Comparison of ENCODE assay signal across 1 cellular context in the genomic region with DNA sequence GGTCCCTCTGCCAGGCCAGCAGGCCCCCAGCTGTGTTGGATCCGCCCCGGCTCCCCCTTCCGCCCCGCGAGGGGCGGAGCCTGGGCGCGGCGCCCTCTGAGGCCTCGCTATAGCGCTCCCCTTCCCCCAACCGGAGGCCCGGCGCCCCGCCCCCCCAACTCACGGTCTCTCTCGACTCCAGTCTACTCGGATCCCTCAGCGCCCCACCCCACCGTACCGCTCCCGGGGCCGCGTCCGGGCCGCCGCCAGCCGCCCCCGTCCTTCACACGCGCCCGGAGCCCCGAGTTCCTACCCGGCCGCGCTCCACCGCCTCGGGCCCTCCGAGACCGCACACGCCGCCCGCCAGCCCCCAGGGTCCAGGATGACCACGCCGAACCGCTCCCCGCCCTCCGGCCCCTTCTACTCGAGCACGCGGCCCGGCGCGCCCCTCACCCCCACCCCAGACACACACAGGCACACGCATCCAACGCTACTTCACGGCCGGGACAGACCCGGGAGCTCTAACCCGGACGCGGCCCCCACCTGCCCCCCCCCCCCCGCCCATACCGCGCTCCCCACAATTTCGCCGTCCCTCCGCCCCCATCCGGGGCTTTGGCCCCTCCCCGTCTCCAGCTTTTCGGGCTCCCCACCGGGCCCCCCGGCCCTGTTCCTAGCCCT.
A peak's percentile ranks its signal among the peaks of the same experiment; 100 is the strongest.
TF ChIP-seq lines count a peak whose summit lies in the region.

No MANE protein-coding gene starts in this region.

TF ChIP-seq in HEK293, 187 proteins besides CTCF, POLR2A, EP300 and RAD21 (continues in another document):
- TF ChIP-seq, protein P1, sequence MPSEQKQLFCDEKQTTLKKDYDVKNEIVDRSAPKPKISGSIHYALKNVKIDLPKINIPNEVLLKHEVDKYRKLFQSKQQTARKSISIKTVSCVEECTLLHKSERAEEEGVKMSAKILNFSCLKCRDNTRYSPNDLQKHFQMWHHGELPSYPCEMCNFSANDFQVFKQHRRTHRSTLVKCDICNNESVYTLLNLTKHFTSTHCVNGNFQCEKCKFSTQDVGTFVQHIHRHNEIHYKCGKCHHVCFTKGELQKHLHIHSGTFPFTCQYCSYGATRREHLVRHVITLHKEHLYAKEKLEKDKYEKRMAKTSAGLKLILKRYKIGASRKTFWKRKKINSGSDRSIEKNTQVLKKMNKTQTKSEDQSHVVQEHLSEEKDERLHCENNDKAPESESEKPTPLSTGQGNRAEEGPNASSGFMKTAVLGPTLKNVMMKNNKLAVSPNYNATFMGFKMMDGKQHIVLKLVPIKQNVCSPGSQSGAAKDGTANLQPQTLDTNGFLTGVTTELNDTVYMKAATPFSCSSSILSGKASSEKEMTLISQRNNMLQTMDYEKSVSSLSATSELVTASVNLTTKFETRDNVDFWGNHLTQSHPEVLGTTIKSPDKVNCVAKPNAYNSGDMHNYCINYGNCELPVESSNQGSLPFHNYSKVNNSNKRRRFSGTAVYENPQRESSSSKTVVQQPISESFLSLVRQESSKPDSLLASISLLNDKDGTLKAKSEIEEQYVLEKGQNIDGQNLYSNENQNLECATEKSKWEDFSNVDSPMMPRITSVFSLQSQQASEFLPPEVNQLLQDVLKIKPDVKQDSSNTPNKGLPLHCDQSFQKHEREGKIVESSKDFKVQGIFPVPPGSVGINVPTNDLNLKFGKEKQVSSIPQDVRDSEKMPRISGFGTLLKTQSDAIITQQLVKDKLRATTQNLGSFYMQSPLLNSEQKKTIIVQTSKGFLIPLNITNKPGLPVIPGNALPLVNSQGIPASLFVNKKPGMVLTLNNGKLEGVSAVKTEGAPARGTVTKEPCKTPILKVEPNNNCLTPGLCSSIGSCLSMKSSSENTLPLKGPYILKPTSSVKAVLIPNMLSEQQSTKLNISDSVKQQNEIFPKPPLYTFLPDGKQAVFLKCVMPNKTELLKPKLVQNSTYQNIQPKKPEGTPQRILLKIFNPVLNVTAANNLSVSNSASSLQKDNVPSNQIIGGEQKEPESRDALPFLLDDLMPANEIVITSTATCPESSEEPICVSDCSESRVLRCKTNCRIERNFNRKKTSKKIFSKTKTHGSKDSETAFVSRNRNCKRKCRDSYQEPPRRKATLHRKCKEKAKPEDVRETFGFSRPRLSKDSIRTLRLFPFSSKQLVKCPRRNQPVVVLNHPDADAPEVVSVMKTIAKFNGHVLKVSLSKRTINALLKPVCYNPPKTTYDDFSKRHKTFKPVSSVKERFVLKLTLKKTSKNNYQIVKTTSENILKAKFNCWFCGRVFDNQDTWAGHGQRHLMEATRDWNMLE (tag by site-specific recombination; conservative IDR thresholded peaks at IDR 0.05; ENCODE audit: low read depth), result no peak
- no peak for TF ChIP-seq ZBTB48 (tag by site-specific recombination; IDR thresholded peaks at IDR 0.05)
- peak; percentile 28; the same call in 1 of the 2 replicates for TF ChIP-seq ZIC2 (tag by site-specific recombination; IDR thresholded peaks at IDR 0.05)
- TF ChIP-seq TCF7L2 (IDR thresholded peaks at IDR 0.05; ENCODE audit: borderline replicate concordance, low read depth, low read length), result no peak
- peak; percentile 100 for TF ChIP-seq ZBTB8A (tag by site-specific recombination; IDR thresholded peaks at IDR 0.05)
- peak; percentile 75 for TF ChIP-seq SP2 (tag by site-specific recombination; IDR thresholded peaks at IDR 0.05)
- peak; percentile 76 for TF ChIP-seq ZEB2 (tag by site-specific recombination; IDR thresholded peaks at IDR 0.05)
- TF ChIP-seq, protein P2, sequence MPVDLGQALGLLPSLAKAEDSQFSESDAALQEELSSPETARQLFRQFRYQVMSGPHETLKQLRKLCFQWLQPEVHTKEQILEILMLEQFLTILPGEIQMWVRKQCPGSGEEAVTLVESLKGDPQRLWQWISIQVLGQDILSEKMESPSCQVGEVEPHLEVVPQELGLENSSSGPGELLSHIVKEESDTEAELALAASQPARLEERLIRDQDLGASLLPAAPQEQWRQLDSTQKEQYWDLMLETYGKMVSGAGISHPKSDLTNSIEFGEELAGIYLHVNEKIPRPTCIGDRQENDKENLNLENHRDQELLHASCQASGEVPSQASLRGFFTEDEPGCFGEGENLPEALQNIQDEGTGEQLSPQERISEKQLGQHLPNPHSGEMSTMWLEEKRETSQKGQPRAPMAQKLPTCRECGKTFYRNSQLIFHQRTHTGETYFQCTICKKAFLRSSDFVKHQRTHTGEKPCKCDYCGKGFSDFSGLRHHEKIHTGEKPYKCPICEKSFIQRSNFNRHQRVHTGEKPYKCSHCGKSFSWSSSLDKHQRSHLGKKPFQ (tag by site-specific recombination; IDR thresholded peaks at IDR 0.05), result no peak
- no peak for TF ChIP-seq ZNF266 (tag by site-specific recombination; IDR thresholded peaks at IDR 0.05; ENCODE audit: low read depth)
- TF ChIP-seq SP7 (tag by site-specific recombination; IDR thresholded peaks at IDR 0.05), result peak; percentile 52
- no peak for TF ChIP-seq GFI1B (tag by site-specific recombination; IDR thresholded peaks at IDR 0.05)
- TF ChIP-seq, protein P3, sequence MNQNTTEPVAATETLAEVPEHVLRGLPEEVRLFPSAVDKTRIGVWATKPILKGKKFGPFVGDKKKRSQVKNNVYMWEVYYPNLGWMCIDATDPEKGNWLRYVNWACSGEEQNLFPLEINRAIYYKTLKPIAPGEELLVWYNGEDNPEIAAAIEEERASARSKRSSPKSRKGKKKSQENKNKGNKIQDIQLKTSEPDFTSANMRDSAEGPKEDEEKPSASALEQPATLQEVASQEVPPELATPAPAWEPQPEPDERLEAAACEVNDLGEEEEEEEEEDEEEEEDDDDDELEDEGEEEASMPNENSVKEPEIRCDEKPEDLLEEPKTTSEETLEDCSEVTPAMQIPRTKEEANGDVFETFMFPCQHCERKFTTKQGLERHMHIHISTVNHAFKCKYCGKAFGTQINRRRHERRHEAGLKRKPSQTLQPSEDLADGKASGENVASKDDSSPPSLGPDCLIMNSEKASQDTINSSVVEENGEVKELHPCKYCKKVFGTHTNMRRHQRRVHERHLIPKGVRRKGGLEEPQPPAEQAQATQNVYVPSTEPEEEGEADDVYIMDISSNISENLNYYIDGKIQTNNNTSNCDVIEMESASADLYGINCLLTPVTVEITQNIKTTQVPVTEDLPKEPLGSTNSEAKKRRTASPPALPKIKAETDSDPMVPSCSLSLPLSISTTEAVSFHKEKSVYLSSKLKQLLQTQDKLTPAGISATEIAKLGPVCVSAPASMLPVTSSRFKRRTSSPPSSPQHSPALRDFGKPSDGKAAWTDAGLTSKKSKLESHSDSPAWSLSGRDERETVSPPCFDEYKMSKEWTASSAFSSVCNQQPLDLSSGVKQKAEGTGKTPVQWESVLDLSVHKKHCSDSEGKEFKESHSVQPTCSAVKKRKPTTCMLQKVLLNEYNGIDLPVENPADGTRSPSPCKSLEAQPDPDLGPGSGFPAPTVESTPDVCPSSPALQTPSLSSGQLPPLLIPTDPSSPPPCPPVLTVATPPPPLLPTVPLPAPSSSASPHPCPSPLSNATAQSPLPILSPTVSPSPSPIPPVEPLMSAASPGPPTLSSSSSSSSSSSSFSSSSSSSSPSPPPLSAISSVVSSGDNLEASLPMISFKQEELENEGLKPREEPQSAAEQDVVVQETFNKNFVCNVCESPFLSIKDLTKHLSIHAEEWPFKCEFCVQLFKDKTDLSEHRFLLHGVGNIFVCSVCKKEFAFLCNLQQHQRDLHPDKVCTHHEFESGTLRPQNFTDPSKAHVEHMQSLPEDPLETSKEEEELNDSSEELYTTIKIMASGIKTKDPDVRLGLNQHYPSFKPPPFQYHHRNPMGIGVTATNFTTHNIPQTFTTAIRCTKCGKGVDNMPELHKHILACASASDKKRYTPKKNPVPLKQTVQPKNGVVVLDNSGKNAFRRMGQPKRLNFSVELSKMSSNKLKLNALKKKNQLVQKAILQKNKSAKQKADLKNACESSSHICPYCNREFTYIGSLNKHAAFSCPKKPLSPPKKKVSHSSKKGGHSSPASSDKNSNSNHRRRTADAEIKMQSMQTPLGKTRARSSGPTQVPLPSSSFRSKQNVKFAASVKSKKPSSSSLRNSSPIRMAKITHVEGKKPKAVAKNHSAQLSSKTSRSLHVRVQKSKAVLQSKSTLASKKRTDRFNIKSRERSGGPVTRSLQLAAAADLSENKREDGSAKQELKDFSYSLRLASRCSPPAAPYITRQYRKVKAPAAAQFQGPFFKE (tag by site-specific recombination; IDR thresholded peaks at IDR 0.05; ENCODE audit: borderline replicate concordance), result no peak
- TF ChIP-seq ZNF155 (tag by site-specific recombination; IDR thresholded peaks at IDR 0.05), result no peak
- peak; percentile 59; the same call in 1 of the 2 replicates for TF ChIP-seq KLF7 (tag by site-specific recombination; IDR thresholded peaks at IDR 0.05; ENCODE audit: borderline replicate concordance)
- peak; percentile 34; the same call in 1 of the 2 replicates for TF ChIP-seq ZNF76 (tag by site-specific recombination; IDR thresholded peaks at IDR 0.05; ENCODE audit: borderline replicate concordance, low read depth)
- TF ChIP-seq ZBTB20 (tag by site-specific recombination; IDR thresholded peaks at IDR 0.05), result peak; percentile 47; the same call in 1 of the 2 replicates
- TF ChIP-seq, protein P4, sequence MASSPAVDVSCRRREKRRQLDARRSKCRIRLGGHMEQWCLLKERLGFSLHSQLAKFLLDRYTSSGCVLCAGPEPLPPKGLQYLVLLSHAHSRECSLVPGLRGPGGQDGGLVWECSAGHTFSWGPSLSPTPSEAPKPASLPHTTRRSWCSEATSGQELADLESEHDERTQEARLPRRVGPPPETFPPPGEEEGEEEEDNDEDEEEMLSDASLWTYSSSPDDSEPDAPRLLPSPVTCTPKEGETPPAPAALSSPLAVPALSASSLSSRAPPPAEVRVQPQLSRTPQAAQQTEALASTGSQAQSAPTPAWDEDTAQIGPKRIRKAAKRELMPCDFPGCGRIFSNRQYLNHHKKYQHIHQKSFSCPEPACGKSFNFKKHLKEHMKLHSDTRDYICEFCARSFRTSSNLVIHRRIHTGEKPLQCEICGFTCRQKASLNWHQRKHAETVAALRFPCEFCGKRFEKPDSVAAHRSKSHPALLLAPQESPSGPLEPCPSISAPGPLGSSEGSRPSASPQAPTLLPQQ (tag by site-specific recombination; IDR thresholded peaks at IDR 0.05), result 0 out of 2 replicates have a peak, but pooled peaks have one; percentile 20
- peak; percentile 69 for TF ChIP-seq KLF10 (tag by site-specific recombination; IDR thresholded peaks at IDR 0.05)
- TF ChIP-seq, protein P5, sequence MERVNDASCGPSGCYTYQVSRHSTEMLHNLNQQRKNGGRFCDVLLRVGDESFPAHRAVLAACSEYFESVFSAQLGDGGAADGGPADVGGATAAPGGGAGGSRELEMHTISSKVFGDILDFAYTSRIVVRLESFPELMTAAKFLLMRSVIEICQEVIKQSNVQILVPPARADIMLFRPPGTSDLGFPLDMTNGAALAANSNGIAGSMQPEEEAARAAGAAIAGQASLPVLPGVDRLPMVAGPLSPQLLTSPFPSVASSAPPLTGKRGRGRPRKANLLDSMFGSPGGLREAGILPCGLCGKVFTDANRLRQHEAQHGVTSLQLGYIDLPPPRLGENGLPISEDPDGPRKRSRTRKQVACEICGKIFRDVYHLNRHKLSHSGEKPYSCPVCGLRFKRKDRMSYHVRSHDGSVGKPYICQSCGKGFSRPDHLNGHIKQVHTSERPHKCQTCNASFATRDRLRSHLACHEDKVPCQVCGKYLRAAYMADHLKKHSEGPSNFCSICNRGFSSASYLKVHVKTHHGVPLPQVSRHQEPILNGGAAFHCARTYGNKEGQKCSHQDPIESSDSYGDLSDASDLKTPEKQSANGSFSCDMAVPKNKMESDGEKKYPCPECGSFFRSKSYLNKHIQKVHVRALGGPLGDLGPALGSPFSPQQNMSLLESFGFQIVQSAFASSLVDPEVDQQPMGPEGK (tag by site-specific recombination; IDR thresholded peaks at IDR 0.05), result peak; percentile 85
- peak; percentile 72 for TF ChIP-seq KLF9 (tag by site-specific recombination; IDR thresholded peaks at IDR 0.05; ENCODE audit: low read depth)
- TF ChIP-seq ZNF621 (tag by site-specific recombination; IDR thresholded peaks at IDR 0.05), result no peak
- peak; percentile 79 for TF ChIP-seq ZBTB10 (tag by site-specific recombination; IDR thresholded peaks at IDR 0.05)
- no peak for TF ChIP-seq ZNF529 (tag by site-specific recombination; IDR thresholded peaks at IDR 0.05; ENCODE audit: insufficient replicate concordance)
- TF ChIP-seq KLF8 (tag by site-specific recombination; IDR thresholded peaks at IDR 0.05), result peak; percentile 80; the same call in 1 of the 2 replicates
- TF ChIP-seq, protein P6, sequence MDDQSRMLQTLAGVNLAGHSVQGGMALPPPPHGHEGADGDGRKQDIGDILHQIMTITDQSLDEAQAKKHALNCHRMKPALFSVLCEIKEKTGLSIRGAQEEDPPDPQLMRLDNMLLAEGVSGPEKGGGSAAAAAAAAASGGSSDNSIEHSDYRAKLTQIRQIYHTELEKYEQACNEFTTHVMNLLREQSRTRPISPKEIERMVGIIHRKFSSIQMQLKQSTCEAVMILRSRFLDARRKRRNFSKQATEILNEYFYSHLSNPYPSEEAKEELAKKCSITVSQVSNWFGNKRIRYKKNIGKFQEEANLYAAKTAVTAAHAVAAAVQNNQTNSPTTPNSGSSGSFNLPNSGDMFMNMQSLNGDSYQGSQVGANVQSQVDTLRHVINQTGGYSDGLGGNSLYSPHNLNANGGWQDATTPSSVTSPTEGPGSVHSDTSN (CRISPR knock-in tag; IDR thresholded peaks at IDR 0.05), result 0 out of 2 replicates have a peak, but pooled peaks have one; percentile 42
- TF ChIP-seq GLIS1 (tag by site-specific recombination; IDR thresholded peaks at IDR 0.05), result peak; percentile 90; the same call in 1 of the 2 replicates
- TF ChIP-seq KLF1 (tag by site-specific recombination; IDR thresholded peaks at IDR 0.05), result peak; percentile 89
- 0 out of 2 replicates have a peak, but pooled peaks have one; percentile 22 for TF ChIP-seq ZNF423 (tag by site-specific recombination; IDR thresholded peaks at IDR 0.05)
- TF ChIP-seq ZBTB26 (tag by site-specific recombination; optimal IDR thresholded peaks at IDR 0.05), result peak; percentile 88
- TF ChIP-seq ZBTB7A (tag by site-specific recombination; IDR thresholded peaks at IDR 0.05; ENCODE audit: low read depth), result no peak; the same call in 1 of the 2 replicates
